ENCODE assay signal across 24 cellular contexts in genomic region chr10:91567815-91568214, GRCh38.
"Had no signal": no experiment of that assay in that cellular context is flagged by ENCODE, and none has a peak within 500 bp of the region (broad histone marks: within the 10 kb centered on the region; RNA-seq: fewer than 3 reads in every experiment).

No MANE protein-coding gene starts in this region.

- H3K36me3 Mint-ChIP-seq: activated naive CD8-positive, alpha-beta T cell treated with anti-CD3 and anti-CD28 coated beads, Interleukin-2, amount 10 ng/mL, durations not matched to agents 7 days and 5 days; mesothelial cell of epicardium had no signal

- H3K4me3 ChIP-seq: dorsolateral prefrontal cortex, gastroesophageal sphincter, heart right ventricle, lower lobe of right lung, sigmoid colon, thoracic aorta, upper lobe of right lung had no signal

- H3K4me1 Mint-ChIP-seq: activated T-helper 17 cell treated with anti-CD3 and anti-CD28 coated beads, Interleukin-2, amount 50 U/mL, for 72 hours had no signal

- H3K4me1 ChIP-seq: lower lobe of right lung, parathyroid adenoma, upper lobe of right lung had no signal

- ATAC-seq: activated CD8-positive, alpha-beta T cell treated with anti-CD3 and anti-CD28 coated beads for 36 hours; activated T-helper 17 cell treated with anti-CD3 and anti-CD28 coated beads, Interleukin-2, amount 50 U/mL, for 72 hours; gastroesophageal sphincter; heart right ventricle; left colon; lower lobe of right lung; stimulated activated naive B cell treated with anti-CD40 and anti-IgM and Interleukin-4, amounts not matched to agents 10 μg/mL and 1 μg/mL and 100 μg/mL, for 72 hours; upper lobe of right lung had no signal

- H3K9me3 Mint-ChIP-seq: activated CD8-positive, alpha-beta T cell treated with anti-CD3 and anti-CD28 coated beads for 36 hours; activated naive CD8-positive, alpha-beta T cell treated with anti-CD3 and anti-CD28 coated beads, Interleukin-2, amount 10 ng/mL, durations not matched to agents 7 days and 5 days; activated T-helper 17 cell treated with anti-CD3 and anti-CD28 coated beads, Interleukin-2, amount 50 U/mL, for 72 hours; mesothelial cell of epicardium had no signal

- H3K9me3 ChIP-seq: gastroesophageal sphincter, heart right ventricle, lower lobe of right lung, sigmoid colon, thoracic aorta, upper lobe of right lung had no signal

- H3K79me2 ChIP-seq: parathyroid adenoma had no signal

- H3K9ac ChIP-seq: parathyroid adenoma had no signal

- H3K36me3 ChIP-seq: gastroesophageal sphincter, heart right ventricle, lower lobe of right lung, sigmoid colon, thoracic aorta, upper lobe of right lung had no signal

- DNase-seq: activated CD4-positive, alpha-beta T cell treated with anti-CD3 and anti-CD28 coated beads for 48 hours; activated CD4-positive, CD25-positive, alpha-beta regulatory T cell; activated CD8-positive, alpha-beta T cell treated with anti-CD3 and anti-CD28 coated beads for 36 hours; activated naive CD4-positive, alpha-beta T cell; activated naive CD8-positive, alpha-beta T cell treated with anti-CD3 and anti-CD28 coated beads, Interleukin-2, amount 10 ng/mL, durations not matched to agents 7 days and 5 days; activated T-cell treated with anti-CD3 and anti-CD28 coated beads, Interleukin-2, amount 50 U/mL, for 1 hour; amygdala; caudate nucleus; dorsolateral prefrontal cortex; erythroblast; heart right ventricle; left colon; lower lobe of right lung; sigmoid colon; stimulated activated CD4-positive, alpha-beta T cell treated with anti-CD3 and anti-CD28 coated beads, Interleukin-4, amount 100 ng/mL, for 4 hours; stimulated activated naive B cell treated with anti-CD40 and anti-IgM and Interleukin-4, amounts not matched to agents 10 μg/mL and 1 μg/mL and 100 μg/mL, for 72 hours; upper lobe of right lung had no signal

- H3K27ac ChIP-seq: gastroesophageal sphincter, heart right ventricle, lower lobe of right lung, parathyroid adenoma, sigmoid colon, thoracic aorta, upper lobe of right lung had no signal

- H3K4me3 Mint-ChIP-seq: activated CD8-positive, alpha-beta T cell treated with anti-CD3 and anti-CD28 coated beads for 36 hours; activated naive CD8-positive, alpha-beta T cell treated with anti-CD3 and anti-CD28 coated beads, Interleukin-2, amount 10 ng/mL, durations not matched to agents 7 days and 5 days; activated T-helper 17 cell treated with anti-CD3 and anti-CD28 coated beads, Interleukin-2, amount 50 U/mL, for 72 hours; mesothelial cell of epicardium; nephron; stimulated activated naive B cell treated with anti-CD40 and anti-IgM and Interleukin-4, amounts not matched to agents 10 μg/mL and 1 μg/mL and 100 μg/mL, for 72 hours had no signal

- H2AFZ ChIP-seq: parathyroid adenoma had no signal

- H3K27ac Mint-ChIP-seq: activated CD8-positive, alpha-beta T cell treated with anti-CD3 and anti-CD28 coated beads for 36 hours; activated naive CD8-positive, alpha-beta T cell treated with anti-CD3 and anti-CD28 coated beads, Interleukin-2, amount 10 ng/mL, durations not matched to agents 7 days and 5 days; activated T-helper 17 cell treated with anti-CD3 and anti-CD28 coated beads, Interleukin-2, amount 50 U/mL, for 72 hours; mesothelial cell of epicardium; nephron; stimulated activated naive B cell treated with anti-CD40 and anti-IgM and Interleukin-4, amounts not matched to agents 10 μg/mL and 1 μg/mL and 100 μg/mL, for 72 hours had no signal

- FAIRE-seq: TTC549 had no signal

- H3K27me3 ChIP-seq: dorsolateral prefrontal cortex, gastroesophageal sphincter, heart right ventricle, sigmoid colon, upper lobe of right lung had no signal
